ENCODE assay signal across 10 cellular contexts in the genomic region with DNA sequence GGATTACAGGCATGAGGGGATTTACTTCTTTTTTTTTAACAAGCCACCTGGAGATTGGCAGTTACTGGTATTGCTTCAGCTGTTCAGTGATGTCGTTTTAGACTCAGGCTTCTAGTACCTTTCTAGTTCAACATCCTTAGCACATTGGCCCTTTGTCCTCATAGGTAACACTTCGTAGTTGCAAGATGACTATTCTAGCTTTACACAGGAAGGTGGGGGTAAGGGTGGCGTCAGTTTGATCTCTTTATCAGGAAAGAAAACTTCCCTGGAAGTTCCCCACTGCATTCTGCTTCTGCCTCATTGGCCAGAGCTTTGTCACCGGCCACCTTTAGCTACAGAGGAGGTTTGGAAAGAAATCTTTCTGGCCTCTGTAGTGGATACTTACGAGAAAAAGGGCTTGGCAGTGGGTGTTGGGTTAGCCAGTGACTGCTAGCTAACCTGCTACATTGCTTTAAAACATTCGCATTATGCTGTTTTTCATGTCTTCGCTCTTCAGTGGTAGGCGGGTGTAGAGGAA. TPM values are rescaled to one million over a fixed set of nuclear protein-coding genes. Genes with fewer than 3 reads are reported as not detected.
DNase-seq lines count a peak whose midpoint lies in the region; ATAC-seq, FAIRE-seq and TF ChIP-seq lines count a peak whose summit lies in the region.
"Had no signal": no experiment of that assay in that cellular context is flagged by ENCODE, and none has a peak within 500 bp of the region (broad histone marks: within the 10 kb centered on the region; RNA-seq: fewer than 3 reads in every experiment).

No MANE protein-coding gene starts in this region.

- peak; percentile 81 for ATAC-seq in activated CD8-positive, alpha-beta memory T cell treated with anti-CD3 and anti-CD28 coated beads, Interleukin-2, amount 10 ng/mL, durations not matched to agents 7 days and 5 days
- ATAC-seq in natural killer cell (no peak), GM18909 (IDR thresholded peaks at IDR 0.05; ENCODE audit: poor library complexity, unreplicated experiment) (no peak)

- H3K4me1 ChIP-seq in H9 (ENCODE audit: insufficient read depth, low read length): no peaks in the 10 kb centered on the region

- no CpG with 5 or more reads among the region's 8 CpGs for WGBS in H9 (ENCODE audit: extremely low coverage, insufficient read length, low lambda C conversion rate)

- CTCF ChIA-PET in activated CD8-positive, alpha-beta memory T cell treated with anti-CD3 and anti-CD28 coated beads, Interleukin-2, amount 10 ng/mL, durations not matched to agents 7 days and 5 days (lab: Charles Lee): interaction anchor here (0.9 to 1.7 kb wide), 3 partner anchors 20 to 98 kb away, joined by 4 to 5 read pairs (median 5); no protein-coding TSS in a partner anchor

- TF ChIP-seq POLR2A in GM12892 (IDR thresholded peaks at IDR 0.05; ENCODE audit: low read depth, low read length): no peak

- no peaks in the 10 kb centered on the region for H4K20me1 ChIP-seq in H9 (ENCODE audit: control insufficient read depth, insufficient read depth, insufficient read length)

- DNase-seq in GM12892 (ENCODE audit: insufficient read length) (no peak), H9 (no peak), natural killer cell (no peak), GM03348 (ENCODE audit: low spot score) (no peak), anterior cingulate cortex (lab: John Stamatoyannopoulos, UW) (no peak), NCI-H1417 treated with DMSO at 0.1 percent for 48 hours (lab: John Stamatoyannopoulos, UW) (no peak)
- DNase-seq in activated CD8-positive, alpha-beta memory T cell treated with anti-CD3 and anti-CD28 coated beads, Interleukin-2, amount 10 ng/mL, durations not matched to agents 7 days and 5 days: peak; percentile 58
- DNase-seq: DMS53, NCI-H748 treated with DMSO at 0.1 percent for 48 hours had no signal

- TF ChIP-seq CTCF in H9 (conservative IDR thresholded peaks at IDR 0.05): no peak
- no peak for TF ChIP-seq CTCF in natural killer cell (IDR thresholded peaks at IDR 0.05)

- no peaks in the 10 kb centered on the region for H3K79me1 ChIP-seq in H9 (ENCODE audit: insufficient read depth, low read depth, low read length, poor library complexity, severe bottlenecking)

- no peak overlapping the region for H2BK5ac ChIP-seq in H9 (ENCODE audit: insufficient read length, low read length)

- H4K5ac ChIP-seq in H9 (ENCODE audit: insufficient read length, low read depth, low read length): no peak overlapping the region

- peak overlapping the region; percentile 23 for H3K27ac ChIP-seq in H9 (ENCODE audit: insufficient read length, low read depth, low read length)

- no peak overlapping the region for H4K8ac ChIP-seq in H9 (replicated peaks; ENCODE audit: insufficient read length, low read depth, low read length)

- H3K56ac ChIP-seq in H9 (ENCODE audit: insufficient read length, low read depth, low read length): no peak overlapping the region

- no peak overlapping the region for H3K23ac ChIP-seq in H9 (ENCODE audit: insufficient read length, low read depth, low read length)

- H3K27ac Mint-ChIP-seq in H9 (peak overlapping the region in 1 of 3 experiments; percentile 41; a peak in 3 of 7 replicates), natural killer cell (peak overlapping the region; percentile 27 to 34)
- peak overlapping the region; percentile 95 for H3K27ac Mint-ChIP-seq in activated CD8-positive, alpha-beta memory T cell treated with anti-CD3 and anti-CD28 coated beads, Interleukin-2, amount 10 ng/mL, durations not matched to agents 7 days and 5 days

- H3K4ac ChIP-seq in H9 (ENCODE audit: low read depth, low read length): no peak overlapping the region

- no peaks in the 10 kb centered on the region for H3K9me3 ChIP-seq in H9 (ENCODE audit: control insufficient read depth, low read depth, low read length)

- no peaks in the 10 kb centered on the region for H3K4me1 Mint-ChIP-seq in H9
- peaks cover 62% of the 10 kb centered on the region for H3K4me1 Mint-ChIP-seq in activated CD8-positive, alpha-beta memory T cell treated with anti-CD3 and anti-CD28 coated beads, Interleukin-2, amount 10 ng/mL, durations not matched to agents 7 days and 5 days
- H3K4me1 Mint-ChIP-seq in natural killer cell: peaks cover 10 to 28% of the 10 kb centered on the region in 2 donors

- H2BK20ac ChIP-seq in H9 (ENCODE audit: low read depth, low read length, poor library complexity, severe bottlenecking): no peak overlapping the region

- no peak overlapping the region for H2AFZ ChIP-seq in H9 (ENCODE audit: low read length)

- no peak overlapping the region for H2AK5ac ChIP-seq in H9 (ENCODE audit: insufficient read length, low read length)

- H3T11ph ChIP-seq in H9 (ENCODE audit: low read length): no peak overlapping the region

- no peak overlapping the region for H3K4me3 Mint-ChIP-seq in H9
- H3K4me3 Mint-ChIP-seq in activated CD8-positive, alpha-beta memory T cell treated with anti-CD3 and anti-CD28 coated beads, Interleukin-2, amount 10 ng/mL, durations not matched to agents 7 days and 5 days: peak overlapping the region; percentile 41
- H3K4me3 Mint-ChIP-seq in natural killer cell: no peak overlapping the region

- H3K9me3 Mint-ChIP-seq in H9 (no peaks in the 10 kb centered on the region), natural killer cell (no peaks in the 10 kb centered on the region)
- H3K9me3 Mint-ChIP-seq in activated CD8-positive, alpha-beta memory T cell treated with anti-CD3 and anti-CD28 coated beads, Interleukin-2, amount 10 ng/mL, durations not matched to agents 7 days and 5 days (ENCODE audit: low read depth): no peaks in the 10 kb centered on the region

- peaks cover 0 to 3% (median 0%) of the 10 kb centered on the region in 3 experiments; a peak in 2 of 7 replicates for H3K36me3 Mint-ChIP-seq in H9 (ENCODE audit: insufficient read depth in 1 of 3, low read depth in 3 of 3)
- H3K36me3 Mint-ChIP-seq in activated CD8-positive, alpha-beta memory T cell treated with anti-CD3 and anti-CD28 coated beads, Interleukin-2, amount 10 ng/mL, durations not matched to agents 7 days and 5 days: peaks cover 46% of the 10 kb centered on the region
- H3K36me3 Mint-ChIP-seq in natural killer cell: peaks cover 8% of the 10 kb centered on the region

- peak; percentile 96 for FAIRE-seq in GM12892 (lab: Jason Lieb, UNC)

- H2BK120ac ChIP-seq in H9 (ENCODE audit: low read depth, low read length, poor library complexity, severe bottlenecking): no peak overlapping the region

- H4K91ac ChIP-seq in H9 (ENCODE audit: insufficient read length, low read depth, low read length): no peak overlapping the region

- no peak overlapping the region for H2BK12ac ChIP-seq in H9 (ENCODE audit: insufficient read length, low read depth, low read length)

- H3K79me2 ChIP-seq in H9 (ENCODE audit: insufficient read depth, low read length): no peaks in the 10 kb centered on the region

- no peaks in the 10 kb centered on the region for H3K27me3 ChIP-seq in H9 (ENCODE audit: insufficient read depth, low read length)

- no peak overlapping the region for H3K9ac ChIP-seq in H9 (ENCODE audit: extremely low read depth, insufficient read length, low read length)

- no peak overlapping the region for H3K18ac ChIP-seq in H9 (ENCODE audit: insufficient read length, low read depth, low read length)

- no peaks in the 10 kb centered on the region for H3K23me2 ChIP-seq in H9 (ENCODE audit: insufficient read length, low read depth, low read length, poor library complexity, severe bottlenecking)

- intact Hi-C loops in natural killer cell (cut with micrococcal nuclease): no loop called here

- H3K4me2 ChIP-seq in H9 (ENCODE audit: insufficient read depth, insufficient read length, low read length): no peak overlapping the region

- no peak overlapping the region for H3K14ac ChIP-seq in H9 (ENCODE audit: insufficient read depth, low read length)

- no peak overlapping the region for H2BK15ac ChIP-seq in H9 (ENCODE audit: low read depth, low read length)

- H3K27me3 Mint-ChIP-seq in H9 (ENCODE audit: low read depth): no peaks in the 10 kb centered on the region
- H3K27me3 Mint-ChIP-seq in activated CD8-positive, alpha-beta memory T cell treated with anti-CD3 and anti-CD28 coated beads, Interleukin-2, amount 10 ng/mL, durations not matched to agents 7 days and 5 days: no peaks in the 10 kb centered on the region
- H3K27me3 Mint-ChIP-seq in natural killer cell (ENCODE audit: low read depth in 2 of 2): no peaks in the 10 kb centered on the region

RNA-seq across cellular contexts. Expression of gene SFI1, which starts 40.7 kb away (rescaled TPM):
- 89.0 TPM for polyA plus RNA-seq in GM12892 (2012; ENCODE audit: missing spikeins)
- total RNA-seq in H9 (2021): 26.4 and 26.7 TPM in 2 replicates
- total RNA-seq in activated CD8-positive, alpha-beta memory T cell treated with anti-CD3 and anti-CD28 coated beads, Interleukin-2, amount 10 ng/mL, durations not matched to agents 7 days and 5 days: 100 to 1,000 TPM; 150 to 192 TPM
- 100 to 1,000 TPM; 208 to 225 (median 217) TPM for total RNA-seq in natural killer cell

RNA-seq across cellular contexts. Expression of gene EIF4ENIF1, which starts 47.4 kb away (rescaled TPM):
- polyA plus RNA-seq in GM12892 (2012; ENCODE audit: missing spikeins): 21.4 TPM
- total RNA-seq in H9 (2021) (35.4 and 36.3 TPM in 2 replicates), natural killer cell (10 to 100 TPM; 31.1 to 41.7 (median 41.2) TPM)
- 10 to 100 TPM; 39.1 to 50.4 TPM for total RNA-seq in activated CD8-positive, alpha-beta memory T cell treated with anti-CD3 and anti-CD28 coated beads, Interleukin-2, amount 10 ng/mL, durations not matched to agents 7 days and 5 days
